ENCODE assay signal across 25 cellular contexts in genomic region chr9:89649045-89649691, GRCh38. TPM values are rescaled to one million over a fixed set of nuclear protein-coding genes. Genes with fewer than 3 reads are reported as not detected.
A peak's percentile ranks its signal among the peaks of the same experiment; 100 is the strongest.
DNase-seq lines count a peak whose midpoint lies in the region; ATAC-seq, FAIRE-seq and TF ChIP-seq lines count a peak whose summit lies in the region.
"Had no signal": no experiment of that assay in that cellular context is flagged by ENCODE, and none has a peak within 500 bp of the region (broad histone marks: within the 10 kb centered on the region; RNA-seq: fewer than 3 reads in every experiment).

No MANE protein-coding gene starts in this region.

- no peak for DNase-seq in cardiac muscle cell (ENCODE audit: low read depth in 1 of 2, low spot score in 1 of 2)
- no peak for DNase-seq in left ventricle myocardium superior
- DNase-seq in amniotic epithelial cell (ENCODE audit: low read depth) = peak; percentile 2
- DNase-seq in myocyte (ENCODE audit: low read depth) = peak; percentile 43
- peak in 1 of 2 donors; percentile 77 for DNase-seq in uterus
- no peak for DNase-seq in HTR-8/SVneo (ENCODE audit: insufficient read length, low spot score)
- no peak for DNase-seq in hepatic stellate cell (ENCODE audit: low spot score)
- DNase-seq: activated CD4-positive, alpha-beta T cell treated with anti-CD3 and anti-CD28 coated beads, Interleukin-2, amount 10 ng/mL, durations not matched to agents 24 days and 14 days; activated gamma-delta T cell treated with Interleukin-2 at 50 U/mL for 16 hours; activated T-cell treated with anti-CD3 and anti-CD28 coated beads, Interleukin-2, amount 50 U/mL, for 24 hours; CD4-positive, alpha-beta memory T cell; glutamatergic neuron; GOT3; naive thymus-derived CD8-positive, alpha-beta T cell; NCI-H1436 treated with DMSO at 0.1 percent for 48 hours; NCI-H2081 treated with DMSO at 0.1 percent for 48 hours; NCI-H2227 treated with DMSO at 0.1 percent for 48 hours; SIG-M5; stimulated activated naive CD4-positive, alpha-beta T cell; T-helper 9 cell had no signal

- no peak for FAIRE-seq in HTR-8/SVneo (lab: Jason Lieb, UNC)
- FAIRE-seq: A204.1, islet of Langerhans had no signal

- H3K9me3 ChIP-seq in cardiac muscle cell (ENCODE audit: low read depth) (no peaks in the 10 kb centered on the region), uterus (no peaks in the 10 kb centered on the region)
- H3K9me3 ChIP-seq: Peyer's patch had no signal

- no peak for TF ChIP-seq POLR2A in uterus (IDR thresholded peaks at IDR 0.05)

- H3K27ac ChIP-seq in cardiac muscle cell = peak overlapping the region; percentile 7
- H3K27ac ChIP-seq in uterus = peak overlapping the region; percentile 85 to 91
- H3K27ac ChIP-seq: Peyer's patch had no signal

- H3K27me3 ChIP-seq in cardiac muscle cell (no peaks in the 10 kb centered on the region), uterus (no peaks in the 10 kb centered on the region)
- H3K27me3 ChIP-seq: Peyer's patch had no signal

- ATAC-seq in left ventricle myocardium superior (no peak), GM18907 (IDR thresholded peaks at IDR 0.05; ENCODE audit: unreplicated experiment) (no peak)
- ATAC-seq: naive thymus-derived CD8-positive, alpha-beta T cell; WTC11 had no signal

- peaks cover 25% of the 10 kb centered on the region for H3K4me1 ChIP-seq in cardiac muscle cell (ENCODE audit: low read depth)
- peaks cover 0 to 8% of the 10 kb centered on the region in 2 donors for H3K4me1 ChIP-seq in uterus
- H3K4me1 ChIP-seq: Peyer's patch had no signal

- no peak for TF ChIP-seq CTCF in cardiac muscle cell (IDR thresholded peaks at IDR 0.05; ENCODE audit: low read depth, low read length)
- no peak for TF ChIP-seq CTCF in uterus (IDR thresholded peaks at IDR 0.05)

- intact Hi-C loops in left ventricle myocardium superior (cut with micrococcal nuclease) (no loop called here), uterus (cut with DNase I; ENCODE audit: low total_unique reads) (no loop called here)

- H3K36me3 ChIP-seq in cardiac muscle cell (no peaks in the 10 kb centered on the region), uterus (no peaks in the 10 kb centered on the region)
- H3K36me3 ChIP-seq: Peyer's patch had no signal

- no peak overlapping the region for H3K4me3 ChIP-seq in cardiac muscle cell
- no peak overlapping the region for H3K4me3 ChIP-seq in uterus
- H3K4me3 ChIP-seq: Peyer's patch had no signal

RNA-seq across cellular contexts. Expression of gene GADD45G, which starts 44.4 kb away (rescaled TPM):
- total RNA-seq in cardiac muscle cell = 32.7 and 34.6 TPM in 2 replicates
- polyA plus RNA-seq in cardiac muscle cell = 42.6 and 44.6 TPM in 2 replicates
- total RNA-seq in left ventricle myocardium superior = 54.0 TPM
- 24.1 and 81.1 TPM in 2 replicates for total RNA-seq in myocyte
- 42.4 TPM for polyA plus RNA-seq in myocyte (2012)
- 10 to 100 TPM in 3 of 4 donors, under 1 TPM in 1; 0.88 to 91.2 (median 15.3) TPM for total RNA-seq in uterus

Comparison
In these comparisons a context has a peak if more than half of its experiments do, and no peak if none do; other contexts are left out.
1. DNase-seq: peak in amniotic epithelial cell (single experiment) and myocyte (single experiment); none in cardiac muscle cell (0 of 2), left ventricle myocardium superior (single experiment), HTR-8/SVneo (single experiment) and hepatic stellate cell (single experiment).